ENCODE assay signal across 1 cellular context in genomic region chr6:53168516-53169257, GRCh38.
TF ChIP-seq lines count a peak whose summit lies in the region.

No MANE protein-coding gene starts in this region.

TF ChIP-seq in H1, 55 proteins besides CTCF, POLR2A, EP300 and RAD21:
- TF ChIP-seq TEAD4 (IDR thresholded peaks at IDR 0.05; ENCODE audit: low read depth, low read length) (peak; percentile 42; the same call in 1 of the 2 replicates), TCF12 (IDR thresholded peaks at IDR 0.05; ENCODE audit: low read depth, low read length) (no peak)
